Comparison of ENCODE assay signal across 8 cellular contexts in genomic region chr9:104961238-104961637, GRCh38. TPM values are rescaled to one million over a fixed set of nuclear protein-coding genes. Genes with fewer than 3 reads are reported as not detected.
A peak's percentile ranks its signal among the peaks of the same experiment; 100 is the strongest.
DNase-seq lines count a peak whose midpoint lies in the region; ATAC-seq, FAIRE-seq and TF ChIP-seq lines count a peak whose summit lies in the region.

No MANE protein-coding gene starts in this region.

- no peaks in the 10 kb centered on the region for H3K27me3 ChIP-seq in thyroid gland

- intact Hi-C loops in thyroid gland (cut with DNase I), result no loop called here

- WGBS in thyroid gland, 2 donors, result 70 to 74% methylated on average over 5 of the region's 5 CpGs

- DNase-seq in GM12891 (ENCODE audit: insufficient read length, low spot score) (peak; percentile 9), NB4 (ENCODE audit: low read depth) (peak; percentile 91), fibroblast of pulmonary artery (ENCODE audit: low read depth) (peak; percentile 60), thyroid gland (no peak)
- DNase-seq in activated CD4-positive, alpha-beta T cell treated with anti-CD3 and anti-CD28 coated beads for 24 hours (ENCODE audit: low read depth in 2 of 2), result peak; percentile 22 to 30
- peak; percentile 31 to 61 (median 36) for DNase-seq in stimulated activated CD4-positive, alpha-beta T cell treated with anti-CD3 and anti-CD28 coated beads, TNF-alpha, amount 100 ng/mL, for 24 hours (ENCODE audit: low read depth in 3 of 3)

- no peak overlapping the region for H3K27ac ChIP-seq in thyroid gland

- TF ChIP-seq POLR2A in GM12891 (IDR thresholded peaks at IDR 0.05; ENCODE audit: low read depth, low read length) (no peak), NB4 (IDR thresholded peaks at IDR 0.05; ENCODE audit: extremely low read depth, insufficient read length) (no peak), thyroid gland (IDR thresholded peaks at IDR 0.05) (no peak)

- H3K9me3 ChIP-seq in thyroid gland, result no peaks in the 10 kb centered on the region

- ATAC-seq in HG02571 (IDR thresholded peaks at IDR 0.05; ENCODE audit: unreplicated experiment), result peak; percentile 84
- ATAC-seq in HG02840 (IDR thresholded peaks at IDR 0.05; ENCODE audit: low FRiP score, unreplicated experiment), result no peak

- no peak for FAIRE-seq in GM12891 (lab: Jason Lieb, UNC)

- H3K36me3 ChIP-seq in thyroid gland, result no peaks in the 10 kb centered on the region

- H3K4me1 ChIP-seq in thyroid gland, result no peaks in the 10 kb centered on the region

- TF ChIP-seq CTCF in NB4 (IDR thresholded peaks at IDR 0.05; ENCODE audit: low read depth, low read length) (no peak), fibroblast of pulmonary artery (IDR thresholded peaks at IDR 0.05; ENCODE audit: low read length, missing control alignments) (no peak), thyroid gland (IDR thresholded peaks at IDR 0.05) (no peak)

- no peak overlapping the region for H3K4me3 ChIP-seq in NB4 (ENCODE audit: low read depth, low read length)
- no peak overlapping the region for H3K4me3 ChIP-seq in fibroblast of pulmonary artery (replicated peaks; ENCODE audit: low read depth, low read length)
- no peak overlapping the region for H3K4me3 ChIP-seq in thyroid gland (replicated peaks in 1 of 3)

TF ChIP-seq in GM12891, 5 proteins besides CTCF, POLR2A, EP300 and RAD21:
- TF ChIP-seq POU2F2 (IDR thresholded peaks at IDR 0.05; ENCODE audit: low read depth, low read length) (0 out of 2 replicates have a peak, but pooled peaks have one; percentile 14), POLR2AphosphoS5 (IDR thresholded peaks at IDR 0.05; ENCODE audit: low read depth, low read length) (no peak), TAF1 (IDR thresholded peaks at IDR 0.05; ENCODE audit: low read depth, low read length) (no peak)

RNA-seq across cellular contexts. Expression of gene ABCA1, which starts 33.3 kb away (rescaled TPM):
- 0.08 TPM for polyA plus RNA-seq in GM12891 (2012; ENCODE audit: low read depth, missing spikeins)
- 10 to 100 TPM; 18.3 to 59.8 (median 35.0) TPM for total RNA-seq in thyroid gland

Comparison
In these comparisons a context has a peak if more than half of its experiments do, and no peak if none do; other contexts are left out.
1. DNase-seq: peak in GM12891 (single experiment), NB4 (single experiment), activated CD4-positive, alpha-beta T cell treated with anti-CD3 and anti-CD28 coated beads for 24 hours (2 of 2), fibroblast of pulmonary artery (single experiment) and stimulated activated CD4-positive, alpha-beta T cell treated with anti-CD3 and anti-CD28 coated beads, TNF-alpha, amount 100 ng/mL, for 24 hours (3 of 3); none in thyroid gland (0 of 2).